In genomic region chr17:58391302-58391984, GRCh38 we compare ENCODE assay signal across 10 cellular contexts. TPM values are rescaled to one million over a fixed set of nuclear protein-coding genes. Genes with fewer than 3 reads are reported as not detected.
A peak's percentile ranks its signal among the peaks of the same experiment; 100 is the strongest.
DNase-seq lines count a peak whose midpoint lies in the region; ATAC-seq and TF ChIP-seq lines count a peak whose summit lies in the region.
"Had no signal": no experiment of that assay in that cellular context is flagged by ENCODE, and none has a peak within 500 bp of the region (broad histone marks: within the 10 kb centered on the region; RNA-seq: fewer than 3 reads in every experiment).

No MANE protein-coding gene starts in this region.

- 9 to 14% methylated on average over 10 of the region's 10 CpGs for WGBS in body of pancreas, 2 donors

- TF ChIP-seq RAD21 in HCT116 (IDR thresholded peaks at IDR 0.05; ENCODE audit: low read depth) = peak; percentile 56

- H3K36me3 ChIP-seq in HCT116 (ENCODE audit: control insufficient read depth in 1 of 2, insufficient read depth in 2 of 2, low read length in 2 of 2) (peaks cover 0 to 4% of the 10 kb centered on the region in 2 experiments; a peak in 2 of 4 replicates), body of pancreas (replicated peaks in 1 of 2; ENCODE audit: insufficient read depth in 1 of 2, low read depth in 2 of 2) (no peaks in the 10 kb centered on the region), mucosa of rectum (ENCODE audit: control insufficient read depth in 2 of 2, insufficient read depth in 2 of 2, low read length in 2 of 2) (no peaks in the 10 kb centered on the region)

- POLR2A ChIA-PET in HCT116 (lab: Charles Lee) = interaction anchor here (1.0 to 2.4 kb wide), 4 partner anchors 9 to 39 kb away, joined by 4 to 17 read pairs (median 4); partner anchors contain the start of genes RNF43 and SUPT4H1

- H3K79me2 ChIP-seq in HCT116 (ENCODE audit: insufficient read depth, low read length) = peaks cover 84% of the 10 kb centered on the region

- peak; percentile 100 for DNase-seq in HCT116 (ENCODE audit: low read depth, low spot score)
- peak; percentile 94 for DNase-seq in NCI-H2196 (lab: John Stamatoyannopoulos, UW; ENCODE audit: unreplicated experiment)
- DNase-seq in body of pancreas = peak; percentile 95 to 98 (median 97)
- DNase-seq in retina = no peak
- no peak for DNase-seq in NOMO-1 treated with DMSO at 0.1 percent for 48 hours (lab: John Stamatoyannopoulos, UW; ENCODE audit: unreplicated experiment)
- no peak for DNase-seq in CD14-positive monocyte (ENCODE audit: low spot score)
- DNase-seq: activated CD4-positive, alpha-beta memory T cell treated with anti-CD3 and anti-CD28 coated beads for 36 hours had no signal

- intact Hi-C loops in HCT116 (cut with micrococcal nuclease) (loop anchor here (1.0 kb wide), 1 partner anchor 39 kb away; the partner anchor contains the start of gene SUPT4H1), body of pancreas (cut with DNase I) (no loop called here), CD14-positive monocyte (cut with micrococcal nuclease) (no loop called here)

- peak overlapping the region; percentile 3 to 27; a peak in 2 of 4 replicates for H3K4me3 ChIP-seq in HCT116 (replicated peaks in 1 of 2; ENCODE audit: low read depth in 1 of 2, low read length in 2 of 2)
- H3K4me3 ChIP-seq in body of pancreas = no peak overlapping the region
- H3K4me3 ChIP-seq in mucosa of rectum (ENCODE audit: low read length in 2 of 2) = peak overlapping the region; percentile 26 to 39

- peak overlapping the region in 1 of 2 donors; percentile 0 for H3K4me3 Mint-ChIP-seq in CD14-positive monocyte
- H3K4me3 Mint-ChIP-seq: activated CD4-positive, alpha-beta memory T cell treated with anti-CD3 and anti-CD28 coated beads for 36 hours had no signal

- peaks cover 9 to 28% (median 9%) of the 10 kb centered on the region in 3 donors for H3K27me3 Mint-ChIP-seq in CD14-positive monocyte (ENCODE audit: low read depth in 3 of 3)
- H3K27me3 Mint-ChIP-seq: activated CD4-positive, alpha-beta memory T cell treated with anti-CD3 and anti-CD28 coated beads for 36 hours had no signal

- H3K9me3 ChIP-seq in HCT116 (ENCODE audit: control insufficient read depth in 1 of 2, insufficient read depth in 1 of 2, low read depth in 1 of 2, low read length in 2 of 2) (no peaks in the 10 kb centered on the region), body of pancreas (no peaks in the 10 kb centered on the region), mucosa of rectum (ENCODE audit: control insufficient read depth in 2 of 2, low read length in 2 of 2) (no peaks in the 10 kb centered on the region)

- H3K9ac ChIP-seq in HCT116 (ENCODE audit: low read length) (peak overlapping the region; percentile 49), mucosa of rectum (ENCODE audit: low read depth in 1 of 2, low read length in 2 of 2) (peak overlapping the region in 1 of 2 donors; percentile 27)

- no peak overlapping the region for H3K27ac Mint-ChIP-seq in CD14-positive monocyte
- H3K27ac Mint-ChIP-seq: activated CD4-positive, alpha-beta memory T cell treated with anti-CD3 and anti-CD28 coated beads for 36 hours had no signal

- H3K9me2 ChIP-seq in HCT116 (ENCODE audit: insufficient read depth) = no peaks in the 10 kb centered on the region

- no TSS peak for BruUV-seq in HCT116 (replicated peaks; lab: Mats Ljungman, UMichigan)

- RAD21 ChIA-PET in HCT116 (lab: Charles Lee; ENCODE audit: low non-redundant PET in 1 of 2, low total read pairs in 2 of 2, uncharacterized antibody in 2 of 2, unreplicated experiment in 2 of 2) = no interaction called here

- H3K27me3 ChIP-seq in HCT116 (ENCODE audit: insufficient read depth, low read length) (no peaks in the 10 kb centered on the region), body of pancreas (no peaks in the 10 kb centered on the region), mucosa of rectum (ENCODE audit: control insufficient read depth in 2 of 2, insufficient read depth in 2 of 2, low read length in 2 of 2) (no peaks in the 10 kb centered on the region)

- no peak overlapping the region for H2AFZ ChIP-seq in HCT116 (ENCODE audit: low read depth, low read length, poor library complexity, severe bottlenecking)

- H3K27ac ChIP-seq in HCT116 (ENCODE audit: low read depth, low read length) (peak overlapping the region; percentile 64), body of pancreas (peak overlapping the region; percentile 50 to 71 (median 62)), mucosa of rectum (ENCODE audit: low read depth in 2 of 2, low read length in 2 of 2) (peak overlapping the region; percentile 71 to 85)

- peak overlapping the region; percentile 70 for H3K4me2 ChIP-seq in HCT116 (ENCODE audit: low read length)

- no peaks in the 10 kb centered on the region for H4K20me1 ChIP-seq in HCT116 (ENCODE audit: insufficient read depth)

- H3K4me1 Mint-ChIP-seq in CD14-positive monocyte = peaks cover 5% of the 10 kb centered on the region

- H3K4me1 ChIP-seq in HCT116 (ENCODE audit: control insufficient read depth in 1 of 2, insufficient read depth in 2 of 2, low read length in 2 of 2) = peaks cover 92 to 100% of the 10 kb centered on the region in 2 experiments
- H3K4me1 ChIP-seq in body of pancreas = peaks cover 64% of the 10 kb centered on the region
- H3K4me1 ChIP-seq in mucosa of rectum (ENCODE audit: control insufficient read depth in 2 of 2, insufficient read depth in 2 of 2, low read length in 2 of 2) = peaks cover 42 to 69% of the 10 kb centered on the region in 2 donors

- CTCF ChIA-PET in HCT116 (lab: Charles Lee) = interaction anchor here (1.0 kb wide), 1 partner anchor 24 kb away, joined by 4 read pairs; no protein-coding TSS in a partner anchor

- ATAC-seq in HCT116 (peak; percentile 79), body of pancreas (peak; percentile 97), HG03354 (IDR thresholded peaks at IDR 0.05; ENCODE audit: poor library complexity, severe bottlenecking, unreplicated experiment) (no peak)

- no peak for TF ChIP-seq POLR2A in HCT116 (IDR thresholded peaks at IDR 0.05; ENCODE audit: borderline replicate concordance, extremely low read depth, insufficient read depth, insufficient read length)
- peak in 1 of 3 donors; percentile 27 for TF ChIP-seq POLR2A in body of pancreas (IDR thresholded peaks at IDR 0.05)

- TF ChIP-seq CTCF in HCT116 (IDR thresholded peaks at IDR 0.05 in 2 of 3, conservative IDR thresholded peaks at IDR 0.05 in 1 of 3; ENCODE audit: borderline replicate concordance in 1 of 3, insufficient read depth in 1 of 3, low read depth in 2 of 3, low read length in 2 of 3) = no peak
- no peak for TF ChIP-seq CTCF in body of pancreas (IDR thresholded peaks at IDR 0.05)
- TF ChIP-seq CTCF in CD14-positive monocyte (IDR thresholded peaks at IDR 0.05) = no peak

- peaks cover 0 to 3% (median 0%) of the 10 kb centered on the region in 7 donors for H3K9me3 Mint-ChIP-seq in CD14-positive monocyte
- H3K9me3 Mint-ChIP-seq: activated CD4-positive, alpha-beta memory T cell treated with anti-CD3 and anti-CD28 coated beads for 36 hours had no signal

- H3K36me3 Mint-ChIP-seq in CD14-positive monocyte = no peaks in the 10 kb centered on the region
- H3K36me3 Mint-ChIP-seq: activated CD4-positive, alpha-beta memory T cell treated with anti-CD3 and anti-CD28 coated beads for 36 hours had no signal

TF ChIP-seq in HCT116, 20 proteins besides CTCF, POLR2A, EP300 and RAD21 (continues in another document):
- TF ChIP-seq EGR1 (IDR thresholded peaks at IDR 0.05; ENCODE audit: low read depth) = peak; percentile 67; the same call in 1 of the 2 replicates
- TF ChIP-seq JUND (IDR thresholded peaks at IDR 0.05) = peak; percentile 99
- TF ChIP-seq, protein P1, sequence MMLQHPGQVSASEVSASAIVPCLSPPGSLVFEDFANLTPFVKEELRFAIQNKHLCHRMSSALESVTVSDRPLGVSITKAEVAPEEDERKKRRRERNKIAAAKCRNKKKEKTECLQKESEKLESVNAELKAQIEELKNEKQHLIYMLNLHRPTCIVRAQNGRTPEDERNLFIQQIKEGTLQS (IDR thresholded peaks at IDR 0.05) = no peak
- peak; percentile 100 for TF ChIP-seq SP1 (IDR thresholded peaks at IDR 0.05; ENCODE audit: low read depth)
- peak; percentile 85 for TF ChIP-seq SRF (IDR thresholded peaks at IDR 0.05; ENCODE audit: low read depth)
- TF ChIP-seq CEBPB (IDR thresholded peaks at IDR 0.05; ENCODE audit: low read depth) = peak; percentile 99
- TF ChIP-seq EZH2phosphoT487 (IDR thresholded peaks at IDR 0.05; ENCODE audit: borderline replicate concordance) = no peak
- TF ChIP-seq, protein P2, sequence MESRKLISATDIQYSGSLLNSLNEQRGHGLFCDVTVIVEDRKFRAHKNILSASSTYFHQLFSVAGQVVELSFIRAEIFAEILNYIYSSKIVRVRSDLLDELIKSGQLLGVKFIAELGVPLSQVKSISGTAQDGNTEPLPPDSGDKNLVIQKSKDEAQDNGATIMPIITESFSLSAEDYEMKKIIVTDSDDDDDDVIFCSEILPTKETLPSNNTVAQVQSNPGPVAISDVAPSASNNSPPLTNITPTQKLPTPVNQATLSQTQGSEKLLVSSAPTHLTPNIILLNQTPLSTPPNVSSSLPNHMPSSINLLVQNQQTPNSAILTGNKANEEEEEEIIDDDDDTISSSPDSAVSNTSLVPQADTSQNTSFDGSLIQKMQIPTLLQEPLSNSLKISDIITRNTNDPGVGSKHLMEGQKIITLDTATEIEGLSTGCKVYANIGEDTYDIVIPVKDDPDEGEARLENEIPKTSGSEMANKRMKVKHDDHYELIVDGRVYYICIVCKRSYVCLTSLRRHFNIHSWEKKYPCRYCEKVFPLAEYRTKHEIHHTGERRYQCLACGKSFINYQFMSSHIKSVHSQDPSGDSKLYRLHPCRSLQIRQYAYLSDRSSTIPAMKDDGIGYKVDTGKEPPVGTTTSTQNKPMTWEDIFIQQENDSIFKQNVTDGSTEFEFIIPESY (IDR thresholded peaks at IDR 0.05; ENCODE audit: extremely low read depth, insufficient replicate concordance, low read length) = peak; percentile 91
- no peak for TF ChIP-seq ZNF274 (IDR thresholded peaks at IDR 0.05; ENCODE audit: low read depth, low read length)
- TF ChIP-seq CBX3 (IDR thresholded peaks at IDR 0.05; ENCODE audit: low read depth) = peak; percentile 100
- TF ChIP-seq TCF7L2 (IDR thresholded peaks at IDR 0.05; ENCODE audit: borderline replicate concordance, extremely low read depth, insufficient read depth, insufficient read length) = peak; percentile 100
- no peak for TF ChIP-seq YY1 (IDR thresholded peaks at IDR 0.05; ENCODE audit: extremely low read depth, insufficient replicate concordance, low read depth, low read length)
- TF ChIP-seq ZFX (IDR thresholded peaks at IDR 0.05) = no peak
- TF ChIP-seq, protein P3, sequence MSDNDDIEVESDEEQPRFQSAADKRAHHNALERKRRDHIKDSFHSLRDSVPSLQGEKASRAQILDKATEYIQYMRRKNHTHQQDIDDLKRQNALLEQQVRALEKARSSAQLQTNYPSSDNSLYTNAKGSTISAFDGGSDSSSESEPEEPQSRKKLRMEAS (IDR thresholded peaks at IDR 0.05) = peak; percentile 95

RNA-seq across cellular contexts. Expression of gene RNF43, which starts 25.9 kb away (rescaled TPM):
- total RNA-seq in HCT116 (2021; ENCODE audit: unreplicated experiment) (42.2 TPM), body of pancreas (10 to 100 TPM in 1 of 2 donors, 1 to 10 TPM in 1; 8.3 to 10.5 TPM)
- 21.7 and 27.6 TPM in 2 replicates for polyA plus RNA-seq in HCT116 (2012)
- polyA plus RNA-seq in CD14-positive monocyte = under 1 TPM in 1 of 2 donors, not detected in 1; 0.11 TPM
- total RNA-seq: fibroblast of villous mesenchyme had no signal

RNA-seq across cellular contexts. Expression of gene SUPT4H1, which starts 39.4 kb away (rescaled TPM):
- total RNA-seq in HCT116 (2021; ENCODE audit: unreplicated experiment) (118 TPM), body of pancreas (10 to 100 TPM; 10.2 to 24.4 TPM)
- 121 and 141 TPM in 2 replicates for polyA plus RNA-seq in HCT116 (2012)
- 100 to 1,000 TPM; 241 to 251 TPM for polyA plus RNA-seq in CD14-positive monocyte

Comparison
In these comparisons a context has a peak if more than half of its experiments do, and no peak if none do; other contexts are left out.
1. DNase-seq: peak in HCT116 (single experiment), NCI-H2196 (single experiment) and body of pancreas (4 of 4); none in retina (single experiment), NOMO-1 treated with DMSO at 0.1 percent for 48 hours (single experiment) and CD14-positive monocyte (single experiment).
2. H3K4me3 ChIP-seq: peak in HCT116 (2 of 2) and mucosa of rectum (2 of 2); none in body of pancreas (0 of 2).
3. Peak in every context shown above with its lines, with median percentiles within 50 percentile points of each other: H3K27ac ChIP-seq.